ENCODE assay signal across 22 cellular contexts in genomic region chr2:240911641-240912265, GRCh38. TPM values are rescaled to one million over a fixed set of nuclear protein-coding genes. Genes with fewer than 3 reads are reported as not detected.
DNase-seq lines count a peak whose midpoint lies in the region; ATAC-seq and TF ChIP-seq lines count a peak whose summit lies in the region.
"Had no signal": no experiment of that assay in that cellular context is flagged by ENCODE, and none has a peak within 500 bp of the region (broad histone marks: within the 10 kb centered on the region; RNA-seq: fewer than 3 reads in every experiment).

No MANE protein-coding gene starts in this region.

- ATAC-seq in esophagus mucosa = peak; percentile 27
- no peak for ATAC-seq in HG03469 (IDR thresholded peaks at IDR 0.05; ENCODE audit: unreplicated experiment)
- ATAC-seq in GM18873 (IDR thresholded peaks at IDR 0.05; ENCODE audit: low FRiP score, unreplicated experiment) = no peak
- ATAC-seq: GM23338, HepG2, mucosa of descending colon, SK-N-SH treated with all-trans-retinoic acid at 6 μM for 48 hours had no signal

- intact Hi-C loops in thyroid gland (cut with DNase I) = loop anchor here (10.0 kb wide), 1 partner anchor 83 kb away; the partner anchor contains the start of gene SNED1

- H4K20me1 ChIP-seq in smooth muscle cell (ENCODE audit: low read depth) = no peaks in the 10 kb centered on the region

- peak overlapping the region; percentile 70 for H3K27ac ChIP-seq in smooth muscle cell (ENCODE audit: low read depth)
- H3K27ac ChIP-seq in thyroid gland = no peak overlapping the region
- H3K27ac ChIP-seq: cardiac muscle cell, suprapubic skin had no signal

- no peak overlapping the region for H3K9ac ChIP-seq in smooth muscle cell (ENCODE audit: low read depth)

- H3K27me3 ChIP-seq in smooth muscle cell (ENCODE audit: low read depth) (no peaks in the 10 kb centered on the region), thyroid gland (no peaks in the 10 kb centered on the region)

- H2AFZ ChIP-seq in smooth muscle cell (ENCODE audit: low read depth) = no peak overlapping the region
- H2AFZ ChIP-seq: GM23338 had no signal

- no peak for TF ChIP-seq POLR2A in thyroid gland (IDR thresholded peaks at IDR 0.05)

- DNase-seq in H4 (ENCODE audit: low spot score) (peak; percentile 58), RKO (ENCODE audit: low spot score) (peak; percentile 12), smooth muscle cell (lab: John Stamatoyannopoulos, UW; ENCODE audit: unreplicated experiment) (no peak), thyroid gland (no peak)
- DNase-seq: activated CD4-positive, alpha-beta memory T cell treated with anti-CD3 and anti-CD28 coated beads, Interleukin-2, amount 10 ng/mL, durations not matched to agents 7 days and 5 days; activated CD4-positive, CD25-positive, alpha-beta regulatory T cell; activated gamma-delta T cell; CD8-positive, alpha-beta memory T cell; mucosa of descending colon; NCI-H1417; NCI-H2107; NCI-H524 had no signal

- H3K4me1 ChIP-seq in smooth muscle cell (ENCODE audit: low read depth) (no peaks in the 10 kb centered on the region), thyroid gland (peaks cover 0 to 30% of the 10 kb centered on the region in 2 donors)

- H3K9me3 ChIP-seq in smooth muscle cell (replicated peaks; ENCODE audit: low read depth) = no peaks in the 10 kb centered on the region
- no peaks in the 10 kb centered on the region for H3K9me3 ChIP-seq in thyroid gland
- H3K9me3 ChIP-seq: mucosa of descending colon, suprapubic skin had no signal

- H3K4me3 ChIP-seq in smooth muscle cell = no peak overlapping the region
- H3K4me3 ChIP-seq in thyroid gland (replicated peaks in 1 of 3) = no peak overlapping the region
- H3K4me3 ChIP-seq: cardiac muscle cell, GM23338, mucosa of descending colon, suprapubic skin had no signal

- H3F3A ChIP-seq in smooth muscle cell (ENCODE audit: low read depth) = no peaks in the 10 kb centered on the region

- 48% methylated on average over 20 of the region's 20 CpGs for WGBS in smooth muscle cell (ENCODE audit: low lambda C conversion rate)
- WGBS in thyroid gland, 2 donors = 84 to 88% methylated on average over 20 of the region's 20 CpGs

- H3K36me3 ChIP-seq in smooth muscle cell (ENCODE audit: low read depth) (no peaks in the 10 kb centered on the region), thyroid gland (no peaks in the 10 kb centered on the region)
- H3K36me3 ChIP-seq: cardiac muscle cell, suprapubic skin had no signal

- H3K79me2 ChIP-seq in smooth muscle cell (ENCODE audit: low read depth) = no peaks in the 10 kb centered on the region

- peak overlapping the region; percentile 69 for H3K4me2 ChIP-seq in smooth muscle cell
- H3K4me2 ChIP-seq: GM23338 had no signal

- no peak for TF ChIP-seq CTCF in smooth muscle cell (IDR thresholded peaks at IDR 0.05; ENCODE audit: borderline replicate concordance, insufficient read depth, poor library complexity, severe bottlenecking)
- no peak for TF ChIP-seq CTCF in thyroid gland (IDR thresholded peaks at IDR 0.05)

RNA-seq across cellular contexts. Expression of gene CROCC2, which starts 5.6 kb away (rescaled TPM):
- total RNA-seq in H4 (2014; rRNA removed; shearing (Covaris generic)) = not detected in 2 replicates
- total RNA-seq in esophagus mucosa = 0.12 TPM
- not detected in 2 replicates for total RNA-seq in smooth muscle cell
- not detected in 2 replicates for polyA plus RNA-seq in smooth muscle cell
- not detected for total RNA-seq in thyroid gland
- total RNA-seq: activated CD4-positive, alpha-beta memory T cell treated with anti-CD3 and anti-CD28 coated beads, Interleukin-2, amount 10 ng/mL, durations not matched to agents 7 days and 5 days; cardiac muscle cell; CD8-positive, alpha-beta memory T cell; GM23338; HepG2; suprapubic skin had no signal
- polyA plus RNA-seq: cardiac muscle cell; CD8-positive, alpha-beta memory T cell; GM23338; HepG2 had no signal

RNA-seq across cellular contexts. Expression of gene MAB21L4, which starts 15.8 kb away (rescaled TPM):
- not detected in 2 replicates for total RNA-seq in H4 (2014; rRNA removed; shearing (Covaris generic))
- total RNA-seq in esophagus mucosa (148 TPM), smooth muscle cell (0.99 and 2.2 TPM in 2 replicates), thyroid gland (under 1 TPM in 2 of 4 donors, not detected in 2; 0.33 to 0.81 TPM)
- 0.53 TPM in 1 of 2 replicates, not detected in the other for polyA plus RNA-seq in smooth muscle cell
- total RNA-seq: activated CD4-positive, alpha-beta memory T cell treated with anti-CD3 and anti-CD28 coated beads, Interleukin-2, amount 10 ng/mL, durations not matched to agents 7 days and 5 days; cardiac muscle cell; CD8-positive, alpha-beta memory T cell; GM23338; posterior vena cava had no signal
- polyA plus RNA-seq: cardiac muscle cell; CD8-positive, alpha-beta memory T cell; GM23338; neural cell had no signal

RNA-seq across cellular contexts. Expression of gene AGXT, which starts 43.1 kb away (rescaled TPM):
- total RNA-seq in H4 (2014; rRNA removed; shearing (Covaris generic)) = not detected in 2 replicates
- not detected for total RNA-seq in esophagus mucosa
- total RNA-seq in smooth muscle cell = not detected in 2 replicates
- 0.12 TPM in 1 of 2 replicates, not detected in the other for polyA plus RNA-seq in smooth muscle cell
- not detected for total RNA-seq in thyroid gland
- total RNA-seq: activated CD4-positive, alpha-beta memory T cell treated with anti-CD3 and anti-CD28 coated beads, Interleukin-2, amount 10 ng/mL, durations not matched to agents 7 days and 5 days; CD8-positive, alpha-beta memory T cell; GM23338; posterior vena cava had no signal
- polyA plus RNA-seq: CD8-positive, alpha-beta memory T cell; GM23338; neural cell had no signal

Comparison
In these comparisons a context has a peak if more than half of its experiments do, and no peak if none do; other contexts are left out.
1. DNase-seq: peak in H4 (single experiment) and RKO (single experiment); none in smooth muscle cell (single experiment) and thyroid gland (0 of 2).
2. RNA of gene MAB21L4, which starts 15.8 kb away (total RNA-seq): 148 TPM in esophagus mucosa (single experiment); 0.99 to 2.2 TPM in smooth muscle cell, 0.33 to 0.81 TPM in thyroid gland and not detected in H4; every median in the first group is over 10 times any median in the second.